8 cellular contexts compared by ENCODE assay signal in genomic region chr3:155753038-155753647, GRCh38. TPM values are rescaled to one million over a fixed set of nuclear protein-coding genes. Genes with fewer than 3 reads are reported as not detected.
DNase-seq lines count a peak whose midpoint lies in the region; ATAC-seq and TF ChIP-seq lines count a peak whose summit lies in the region.

No MANE protein-coding gene starts in this region.

- POLR2A ChIA-PET in HEK293 (lab: Yijun Ruan, JAX), result no interaction called here

- no peaks in the 10 kb centered on the region for H3K36me3 Mint-ChIP-seq in Calu3 (ENCODE audit: insufficient read depth, unreplicated experiment)

- intact Hi-C loops in Calu3 (cut with micrococcal nuclease; ENCODE audit: unreplicated experiment), result loop anchor here (2.0 kb wide), 1 partner anchor 48 kb away; no protein-coding TSS in a partner anchor

- no TSS peak for BruUV-seq in Calu3 (replicated peaks; lab: Mats Ljungman, UMichigan)

- peaks cover 14% of the 10 kb centered on the region for H3K4me1 Mint-ChIP-seq in Calu3 (ENCODE audit: low read depth, unreplicated experiment)

- peaks cover 5% of the 10 kb centered on the region for H3K4me1 ChIP-seq in HEK293 (ENCODE audit: control insufficient read depth, insufficient read depth, low read length)

- H3K27me3 Mint-ChIP-seq in Calu3 (ENCODE audit: unreplicated experiment), result no peaks in the 10 kb centered on the region

- no peak overlapping the region for H3K4me3 ChIP-seq in HEK293 (ENCODE audit: low read depth, low read length)
- H3K4me3 ChIP-seq in epithelial cell of esophagus (ENCODE audit: low read length), result no peak overlapping the region

- H3K27ac Mint-ChIP-seq in Calu3 (ENCODE audit: unreplicated experiment), result no peak overlapping the region

- H3K36me3 ChIP-seq in HEK293 (ENCODE audit: control insufficient read depth in 2 of 2, insufficient read depth in 1 of 2, low read length in 2 of 2), result no peaks in the 10 kb centered on the region

- DNase-seq in Calu3 (no peak), NCI-H82 treated with DMSO at 0.1 percent for 48 hours (lab: John Stamatoyannopoulos, UW; ENCODE audit: unreplicated experiment) (peak; percentile 41), epithelial cell of esophagus (ENCODE audit: low read depth) (peak; percentile 48), cortex of kidney (lab: John Stamatoyannopoulos, UW) (no peak), retina (no peak)

- H3K9me3 Mint-ChIP-seq in Calu3 (ENCODE audit: low read depth, unreplicated experiment), result no peaks in the 10 kb centered on the region

- H3K4me3 Mint-ChIP-seq in Calu3 (ENCODE audit: low read depth, unreplicated experiment), result no peak overlapping the region

- H3K27ac ChIP-seq in HEK293 (ENCODE audit: extremely low read depth, low read depth, low read length), result no peak overlapping the region

- peak; percentile 61 for TF ChIP-seq CTCF in Calu3 (IDR thresholded peaks at IDR 0.05; ENCODE audit: unreplicated experiment)
- no peak for TF ChIP-seq CTCF in HEK293 (tag by site-specific recombination; IDR thresholded peaks at IDR 0.05)
- TF ChIP-seq CTCF in epithelial cell of esophagus (IDR thresholded peaks at IDR 0.05; ENCODE audit: insufficient read depth, low read depth, low read length, missing control alignments), result peak; percentile 41

- ATAC-seq in HG03039 (IDR thresholded peaks at IDR 0.05; ENCODE audit: unreplicated experiment) (no peak), HG02623 (IDR thresholded peaks at IDR 0.05; ENCODE audit: unreplicated experiment) (no peak)

- H3K9me3 ChIP-seq in HEK293 (ENCODE audit: control insufficient read depth, insufficient read depth, low read depth, low read length), result no peaks in the 10 kb centered on the region

- CTCF ChIA-PET in Calu3 (lab: Charles Lee), result interaction anchor here (1.8 kb wide), 1 partner anchor 53 kb away, joined by 3 read pairs; the partner anchor contains the start of gene C3orf33
- CTCF ChIA-PET in HEK293 (lab: Yijun Ruan, JAX), result interaction anchor here (0.7 kb wide), 1 partner anchor 745 kb away, joined by 3 read pairs; no protein-coding TSS in a partner anchor

TF ChIP-seq in HEK293, 187 proteins besides CTCF, POLR2A, EP300 and RAD21:
- TF ChIP-seq ZBTB48 (tag by site-specific recombination; IDR thresholded peaks at IDR 0.05), result no peak
- TF ChIP-seq ZNF654 (tag by site-specific recombination; IDR thresholded peaks at IDR 0.05; ENCODE audit: low read depth), result peak; percentile 56

RNA-seq across cellular contexts. Expression of gene PLCH1, which starts 8.3 kb away (rescaled TPM):
- 11.6 and 13.4 TPM in 2 replicates for total RNA-seq in Calu3 (2022)

RNA-seq across cellular contexts. Expression of gene C3orf33, which starts 52.9 kb away (rescaled TPM):
- 6.6 and 9.5 TPM in 2 replicates for total RNA-seq in Calu3 (2022)

Comparison
In these comparisons a context has a peak if more than half of its experiments do, and no peak if none do; other contexts are left out.
1. DNase-seq: peak in NCI-H82 treated with DMSO at 0.1 percent for 48 hours (single experiment) and epithelial cell of esophagus (single experiment); none in Calu3 (single experiment), cortex of kidney (single experiment) and retina (single experiment).